In genomic region chr16:88052661-88053060, GRCh38 we compare ENCODE assay signal across 22 cellular contexts.
"Had no signal": no experiment of that assay in that cellular context is flagged by ENCODE, and none has a peak within 500 bp of the region (broad histone marks: within the 10 kb centered on the region; RNA-seq: fewer than 3 reads in every experiment).

No MANE protein-coding gene starts in this region.

- H3K27ac Mint-ChIP-seq: dendritic cell treated with granulocyte-macrophage colony-stimulating factor and Interleukin-4, amounts not matched to agents 40 ng/mL and 50 ng/mL, for 4 days; effector memory CD8-positive, alpha-beta T cell; endodermal cell; mesothelial cell of epicardium; naive B cell had no signal

- H3K27ac ChIP-seq: colonic mucosa, esophagus muscularis mucosa, foreskin keratinocyte, gastroesophageal sphincter, heart left ventricle, left lung, lower lobe of right lung had no signal

- H3K4me3 Mint-ChIP-seq: dendritic cell treated with granulocyte-macrophage colony-stimulating factor and Interleukin-4, amounts not matched to agents 40 ng/mL and 50 ng/mL, for 4 days; effector memory CD8-positive, alpha-beta T cell; endodermal cell; mesothelial cell of epicardium had no signal

- ATAC-seq: effector memory CD8-positive, alpha-beta T cell; foreskin keratinocyte; gastroesophageal sphincter; heart left ventricle; left cardiac atrium; left lung; left ventricle myocardium superior; lower lobe of right lung; mucosa of descending colon had no signal

- H3K27me3 Mint-ChIP-seq: dendritic cell treated with granulocyte-macrophage colony-stimulating factor and Interleukin-4, amounts not matched to agents 40 ng/mL and 50 ng/mL, for 4 days; effector memory CD8-positive, alpha-beta T cell; naive B cell had no signal

- H3K4me1 ChIP-seq: colonic mucosa, esophagus muscularis mucosa, foreskin keratinocyte, gastroesophageal sphincter, heart left ventricle, left lung, lower lobe of right lung had no signal

- H3K4me3 ChIP-seq: colonic mucosa, esophagus muscularis mucosa, gastroesophageal sphincter, heart left ventricle, left lung, lower lobe of right lung, mucosa of descending colon had no signal

- FAIRE-seq: endometrium, frontal cortex had no signal

- H3K36me3 ChIP-seq: colonic mucosa had no signal

- DNase-seq: colonic mucosa; cortex of kidney; effector CD8-positive, alpha-beta T cell; effector memory CD8-positive, alpha-beta T cell; endodermal cell; foreskin keratinocyte; heart left ventricle; hippocampal formation; islet precursor cell; left cardiac atrium; left lung; left ventricle myocardium superior; lower lobe of right lung; mesenchymal stem cell; mucosa of descending colon; naive B cell had no signal

- H3K9me3 ChIP-seq: colonic mucosa, esophagus muscularis mucosa, gastroesophageal sphincter, heart left ventricle, left lung, lower lobe of right lung, mucosa of descending colon had no signal

- H3K27me3 ChIP-seq: colonic mucosa, esophagus muscularis mucosa, foreskin keratinocyte, gastroesophageal sphincter, heart left ventricle, left lung had no signal

- H3K9me3 Mint-ChIP-seq: dendritic cell treated with granulocyte-macrophage colony-stimulating factor and Interleukin-4, amounts not matched to agents 40 ng/mL and 50 ng/mL, for 4 days; effector memory CD8-positive, alpha-beta T cell; endodermal cell; mesothelial cell of epicardium; naive B cell had no signal
